In the genomic region with DNA sequence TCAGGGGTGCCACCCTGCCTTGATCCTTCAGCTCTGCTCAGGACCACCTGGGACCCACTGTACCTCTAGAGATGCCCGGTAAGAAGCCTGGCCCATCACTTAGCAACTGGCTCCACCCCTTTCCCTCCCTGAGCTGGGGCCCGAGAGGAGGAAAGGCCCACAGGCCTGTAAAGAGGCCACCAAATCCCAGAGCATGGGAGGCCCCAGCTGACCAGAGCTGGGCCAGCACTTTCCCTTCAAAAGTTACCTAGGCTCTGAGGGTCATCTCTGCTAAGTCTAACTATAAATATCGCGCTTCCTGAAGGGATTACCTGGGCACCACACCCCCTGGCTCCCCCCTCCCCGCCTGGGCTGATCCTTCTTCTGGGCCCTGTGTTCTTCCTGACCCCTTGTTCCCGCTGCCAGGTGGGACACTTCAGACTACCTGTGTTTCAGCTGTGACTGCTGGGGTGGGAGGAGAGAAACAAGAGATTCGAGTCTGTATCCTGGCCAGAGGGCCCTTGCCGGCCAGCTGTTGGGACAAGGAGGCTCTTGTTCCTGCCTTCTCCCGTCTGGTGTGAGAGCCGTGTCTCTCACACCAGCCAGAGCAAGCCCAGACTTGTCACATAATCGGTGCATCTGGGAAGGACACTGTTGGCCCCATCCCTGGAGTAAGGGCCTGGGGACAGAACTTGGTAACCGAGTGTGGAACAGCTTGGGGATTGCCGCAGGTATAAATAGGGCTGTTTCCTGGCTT, we compare ENCODE assay signal across 1 cellular context.
TF ChIP-seq lines count a peak whose summit lies in the region.

No MANE protein-coding gene starts in this region.

TF ChIP-seq in HEK293, 187 proteins besides CTCF, POLR2A, EP300 and RAD21 (continued from another document):
- TF ChIP-seq, protein P1, sequence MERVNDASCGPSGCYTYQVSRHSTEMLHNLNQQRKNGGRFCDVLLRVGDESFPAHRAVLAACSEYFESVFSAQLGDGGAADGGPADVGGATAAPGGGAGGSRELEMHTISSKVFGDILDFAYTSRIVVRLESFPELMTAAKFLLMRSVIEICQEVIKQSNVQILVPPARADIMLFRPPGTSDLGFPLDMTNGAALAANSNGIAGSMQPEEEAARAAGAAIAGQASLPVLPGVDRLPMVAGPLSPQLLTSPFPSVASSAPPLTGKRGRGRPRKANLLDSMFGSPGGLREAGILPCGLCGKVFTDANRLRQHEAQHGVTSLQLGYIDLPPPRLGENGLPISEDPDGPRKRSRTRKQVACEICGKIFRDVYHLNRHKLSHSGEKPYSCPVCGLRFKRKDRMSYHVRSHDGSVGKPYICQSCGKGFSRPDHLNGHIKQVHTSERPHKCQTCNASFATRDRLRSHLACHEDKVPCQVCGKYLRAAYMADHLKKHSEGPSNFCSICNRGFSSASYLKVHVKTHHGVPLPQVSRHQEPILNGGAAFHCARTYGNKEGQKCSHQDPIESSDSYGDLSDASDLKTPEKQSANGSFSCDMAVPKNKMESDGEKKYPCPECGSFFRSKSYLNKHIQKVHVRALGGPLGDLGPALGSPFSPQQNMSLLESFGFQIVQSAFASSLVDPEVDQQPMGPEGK (tag by site-specific recombination; IDR thresholded peaks at IDR 0.05), result peak; percentile 51
- TF ChIP-seq ZNF324 (tag by site-specific recombination; IDR thresholded peaks at IDR 0.05) (peak; percentile 48; the same call in 1 of the 2 replicates), PRDM10 (tag by site-specific recombination; IDR thresholded peaks at IDR 0.05) (peak; percentile 90), PRDM2 (tag by site-specific recombination; IDR thresholded peaks at IDR 0.05; ENCODE audit: borderline replicate concordance) (no peak), ZNF114 (tag by site-specific recombination; IDR thresholded peaks at IDR 0.05) (no peak), ZBTB20 (tag by site-specific recombination; IDR thresholded peaks at IDR 0.05) (peak; percentile 46; the same call in 1 of the 2 replicates), GLI4 (tag by site-specific recombination; IDR thresholded peaks at IDR 0.05) (no peak), ZBTB17 (tag by site-specific recombination; IDR thresholded peaks at IDR 0.05) (peak; percentile 77), ZBTB48 (tag by site-specific recombination; IDR thresholded peaks at IDR 0.05) (peak; percentile 87), ZSCAN30 (tag by site-specific recombination; IDR thresholded peaks at IDR 0.05) (peak; percentile 97), WT1 (tag by site-specific recombination; IDR thresholded peaks at IDR 0.05) (0 out of 2 replicates have a peak, but pooled peaks have one; percentile 10), ZNF341 (tag by site-specific recombination; IDR thresholded peaks at IDR 0.05; ENCODE audit: low read depth) (peak; percentile 77), ZNF18 (tag by site-specific recombination; IDR thresholded peaks at IDR 0.05) (peak; percentile 80), KLF9 (tag by site-specific recombination; IDR thresholded peaks at IDR 0.05; ENCODE audit: low read depth) (no peak), ZNF692 (tag by site-specific recombination; IDR thresholded peaks at IDR 0.05) (0 out of 2 replicates have a peak, but pooled peaks have one; percentile 22), ZNF335 (tag by site-specific recombination; conservative IDR thresholded peaks at IDR 0.05) (peak; percentile 83), SCRT2 (tag by site-specific recombination; IDR thresholded peaks at IDR 0.05) (peak; percentile 41; the same call in 1 of the 2 replicates), GLIS2 (tag by site-specific recombination; IDR thresholded peaks at IDR 0.05) (peak; percentile 18; the same call in 1 of the 2 replicates), ZEB2 (tag by site-specific recombination; IDR thresholded peaks at IDR 0.05) (peak; percentile 32; the same call in 1 of the 2 replicates), TRIM28 (IDR thresholded peaks at IDR 0.05; ENCODE audit: borderline replicate concordance, low read length) (peak; percentile 66; the same call in 1 of the 2 replicates), ZNF366 (tag by site-specific recombination; conservative IDR thresholded peaks at IDR 0.05) (peak; percentile 52), ZNF776 (tag by site-specific recombination; IDR thresholded peaks at IDR 0.05; ENCODE audit: borderline replicate concordance) (no peak)
- TF ChIP-seq, protein P2, sequence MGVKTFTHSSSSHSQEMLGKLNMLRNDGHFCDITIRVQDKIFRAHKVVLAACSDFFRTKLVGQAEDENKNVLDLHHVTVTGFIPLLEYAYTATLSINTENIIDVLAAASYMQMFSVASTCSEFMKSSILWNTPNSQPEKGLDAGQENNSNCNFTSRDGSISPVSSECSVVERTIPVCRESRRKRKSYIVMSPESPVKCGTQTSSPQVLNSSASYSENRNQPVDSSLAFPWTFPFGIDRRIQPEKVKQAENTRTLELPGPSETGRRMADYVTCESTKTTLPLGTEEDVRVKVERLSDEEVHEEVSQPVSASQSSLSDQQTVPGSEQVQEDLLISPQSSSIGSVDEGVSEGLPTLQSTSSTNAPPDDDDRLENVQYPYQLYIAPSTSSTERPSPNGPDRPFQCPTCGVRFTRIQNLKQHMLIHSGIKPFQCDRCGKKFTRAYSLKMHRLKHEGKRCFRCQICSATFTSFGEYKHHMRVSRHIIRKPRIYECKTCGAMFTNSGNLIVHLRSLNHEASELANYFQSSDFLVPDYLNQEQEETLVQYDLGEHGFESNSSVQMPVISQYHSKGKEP (tag by site-specific recombination; IDR thresholded peaks at IDR 0.05), result no peak
- TF ChIP-seq, protein P3, sequence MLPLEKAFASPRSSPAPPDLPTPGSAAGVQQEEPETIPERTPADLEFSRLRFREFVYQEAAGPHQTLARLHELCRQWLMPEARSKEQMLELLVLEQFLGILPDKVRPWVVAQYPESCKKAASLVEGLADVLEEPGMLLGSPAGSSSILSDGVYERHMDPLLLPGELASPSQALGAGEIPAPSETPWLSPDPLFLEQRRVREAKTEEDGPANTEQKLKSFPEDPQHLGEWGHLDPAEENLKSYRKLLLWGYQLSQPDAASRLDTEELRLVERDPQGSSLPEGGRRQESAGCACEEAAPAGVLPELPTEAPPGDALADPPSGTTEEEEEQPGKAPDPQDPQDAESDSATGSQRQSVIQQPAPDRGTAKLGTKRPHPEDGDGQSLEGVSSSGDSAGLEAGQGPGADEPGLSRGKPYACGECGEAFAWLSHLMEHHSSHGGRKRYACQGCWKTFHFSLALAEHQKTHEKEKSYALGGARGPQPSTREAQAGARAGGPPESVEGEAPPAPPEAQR (tag by site-specific recombination; IDR thresholded peaks at IDR 0.05), result 0 out of 2 replicates have a peak, but pooled peaks have one; percentile 41
